In the genomic region with DNA sequence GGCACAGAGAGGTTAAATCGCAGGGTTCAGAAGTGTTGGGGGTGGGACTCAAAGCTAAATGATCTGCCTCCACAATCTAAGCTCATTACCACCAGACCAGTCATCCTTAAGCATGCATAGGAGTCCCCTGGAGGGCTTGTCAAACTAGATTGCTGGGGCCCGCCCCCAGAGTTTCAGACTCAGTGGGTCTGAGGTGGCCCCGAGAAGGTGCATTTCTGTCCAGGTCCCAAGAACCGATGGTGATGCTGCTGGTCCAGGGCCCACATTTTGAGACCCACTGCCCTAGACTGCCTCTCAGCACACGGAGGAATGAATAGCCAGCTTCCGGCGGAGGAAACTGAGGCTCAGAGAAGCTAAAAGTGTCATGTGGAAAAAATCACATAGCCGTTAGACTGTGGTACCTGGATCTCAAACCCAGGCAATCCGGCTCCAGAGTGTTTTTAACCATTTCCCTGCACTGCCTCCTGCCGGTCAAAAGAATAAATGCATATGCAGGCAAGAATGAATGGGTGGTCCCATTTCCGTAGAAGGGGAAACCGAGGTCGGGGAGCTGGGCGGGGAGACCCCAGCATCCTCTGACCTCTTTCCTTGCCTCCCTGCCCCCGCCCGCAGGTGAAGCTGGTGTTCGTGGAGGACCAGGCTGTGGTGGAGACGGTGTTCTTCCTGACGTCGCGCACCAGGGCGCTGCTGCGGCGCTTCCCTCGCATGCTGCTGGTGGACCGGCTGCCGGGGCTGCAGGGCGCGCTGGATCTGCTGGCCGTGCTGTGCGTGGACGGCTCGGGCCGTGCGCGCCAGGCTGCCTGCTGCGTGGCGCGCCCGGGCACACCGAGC, we compare ENCODE assay signal across 9 cellular contexts. TPM values are rescaled to one million over a fixed set of nuclear protein-coding genes. Genes with fewer than 3 reads are reported as not detected.
DNase-seq lines count a peak whose midpoint lies in the region; ATAC-seq and TF ChIP-seq lines count a peak whose summit lies in the region.
"Had no signal": no experiment of that assay in that cellular context is flagged by ENCODE, and none has a peak within 500 bp of the region (broad histone marks: within the 10 kb centered on the region; RNA-seq: fewer than 3 reads in every experiment).

No MANE protein-coding gene starts in this region.

- TF ChIP-seq CTCF in astrocyte of the cerebellum (IDR thresholded peaks at IDR 0.05; ENCODE audit: low read depth, low read length, missing control alignments) (peak; percentile 57), natural killer cell (IDR thresholded peaks at IDR 0.05) (peak; percentile 37), PC-3 (conservative IDR thresholded peaks at IDR 0.05; ENCODE audit: low read depth, low read length) (no peak; the same call in 1 of the 2 replicates)

- H3K4me3 Mint-ChIP-seq in natural killer cell, result no peak overlapping the region

- no peaks in the 10 kb centered on the region for H3K9me3 Mint-ChIP-seq in natural killer cell

- no peaks in the 10 kb centered on the region for H3K79me2 ChIP-seq in PC-3 (ENCODE audit: low read length)

- H3K9me2 ChIP-seq in PC-3 (replicated peaks; ENCODE audit: low read length), result no peaks in the 10 kb centered on the region

- H3F3A ChIP-seq in PC-3 (ENCODE audit: low read length, unreplicated experiment), result no peaks in the 10 kb centered on the region

- H3K4me2 ChIP-seq in PC-3 (ENCODE audit: low read length), result no peak overlapping the region

- no peaks in the 10 kb centered on the region for H3K36me3 ChIP-seq in PC-3 (ENCODE audit: low read depth, low read length)
- H3K36me3 ChIP-seq: SJCRH30 had no signal

- no peak for ATAC-seq in natural killer cell
- no peak for ATAC-seq in PC-3

- DNase-seq in COLO668 (lab: John Stamatoyannopoulos, UW; ENCODE audit: unreplicated experiment) (peak; percentile 6), HuH-7 (ENCODE audit: low spot score) (peak; percentile 70), astrocyte of the cerebellum (ENCODE audit: low read depth) (no peak), natural killer cell (no peak), iPS-NIHi7 (ENCODE audit: extremely low spot score) (no peak), GDM1 (lab: John Stamatoyannopoulos, UW) (no peak), PC-3 (no peak), NCI-H2029 (lab: John Stamatoyannopoulos, UW) (no peak)
- DNase-seq: SJCRH30 had no signal

- no peaks in the 10 kb centered on the region for H3K27me3 Mint-ChIP-seq in natural killer cell (ENCODE audit: low read depth in 2 of 2)

- H3K27ac ChIP-seq in PC-3 (ENCODE audit: low read length), result no peak overlapping the region
- H3K27ac ChIP-seq: SJCRH30 had no signal

- H3K4me3 ChIP-seq in astrocyte of the cerebellum (ENCODE audit: low read depth, low read length), result no peak overlapping the region
- H3K4me3 ChIP-seq in PC-3 (ENCODE audit: low read length), result no peak overlapping the region
- H3K4me3 ChIP-seq: SJCRH30 had no signal

- BruUV-seq in PC-3 (replicated peaks; lab: Mats Ljungman, UMichigan), result no TSS peak

- no peaks in the 10 kb centered on the region for H3K9me3 ChIP-seq in PC-3 (ENCODE audit: low read length)
- H3K9me3 ChIP-seq: SJCRH30 had no signal

- no peak overlapping the region for H3K27ac Mint-ChIP-seq in natural killer cell

- peaks cover 11% of the 10 kb centered on the region for H3K4me1 ChIP-seq in PC-3 (ENCODE audit: insufficient read depth, low read length)
- H3K4me1 ChIP-seq: SJCRH30 had no signal

- POLR2A ChIA-PET in PC-3 (lab: Charles Lee; ENCODE audit: unreplicated experiment), result no interaction called here

- no peaks in the 10 kb centered on the region for H3K27me3 ChIP-seq in PC-3 (ENCODE audit: low read length)
- H3K27me3 ChIP-seq: SJCRH30 had no signal

- H4K20me1 ChIP-seq in PC-3 (ENCODE audit: low read length), result no peaks in the 10 kb centered on the region

- intact Hi-C loops in natural killer cell (cut with micrococcal nuclease), result no loop called here
- intact Hi-C loops in PC-3 (cut with micrococcal nuclease), result no loop called here

- no peaks in the 10 kb centered on the region for H3K36me3 Mint-ChIP-seq in natural killer cell

- in situ Hi-C loops in astrocyte of the cerebellum (cut with HindIII; ENCODE audit: low sequenced_read_pairs), result no loop called here

- CTCF ChIA-PET in PC-3 (lab: Charles Lee), result no interaction called here

- H3K9ac ChIP-seq in PC-3 (ENCODE audit: low read length), result no peak overlapping the region

- H3K4me1 Mint-ChIP-seq in natural killer cell, result peaks cover 4 to 6% of the 10 kb centered on the region in 2 donors

- H2AFZ ChIP-seq in PC-3 (ENCODE audit: low read length), result no peak overlapping the region

RNA-seq across cellular contexts. Expression of gene ZSWIM9, which starts 23.8 kb away (rescaled TPM):
- total RNA-seq in natural killer cell (1 to 10 TPM; 4.0 to 7.0 (median 5.4) TPM), PC-3 (2014; rRNA removed) (1.8 and 2.6 TPM in 2 replicates)

RNA-seq across cellular contexts. Expression of gene LIG1, which starts 24.1 kb away (rescaled TPM):
- total RNA-seq in natural killer cell, result 10 to 100 TPM; 45.4 to 65.2 (median 57.2) TPM
- total RNA-seq in PC-3 (2014; rRNA removed), result 67.5 and 85.1 TPM in 2 replicates

Comparison
In these comparisons a context has a peak if more than half of its experiments do, and no peak if none do; other contexts are left out.
1. DNase-seq: peak in COLO668 (single experiment) and HuH-7 (single experiment); none in astrocyte of the cerebellum (single experiment), natural killer cell (single experiment), iPS-NIHi7 (single experiment), GDM1 (single experiment), PC-3 (single experiment) and NCI-H2029 (single experiment).